Comparison of ENCODE assay signal across 1 cellular context in the genomic region with DNA sequence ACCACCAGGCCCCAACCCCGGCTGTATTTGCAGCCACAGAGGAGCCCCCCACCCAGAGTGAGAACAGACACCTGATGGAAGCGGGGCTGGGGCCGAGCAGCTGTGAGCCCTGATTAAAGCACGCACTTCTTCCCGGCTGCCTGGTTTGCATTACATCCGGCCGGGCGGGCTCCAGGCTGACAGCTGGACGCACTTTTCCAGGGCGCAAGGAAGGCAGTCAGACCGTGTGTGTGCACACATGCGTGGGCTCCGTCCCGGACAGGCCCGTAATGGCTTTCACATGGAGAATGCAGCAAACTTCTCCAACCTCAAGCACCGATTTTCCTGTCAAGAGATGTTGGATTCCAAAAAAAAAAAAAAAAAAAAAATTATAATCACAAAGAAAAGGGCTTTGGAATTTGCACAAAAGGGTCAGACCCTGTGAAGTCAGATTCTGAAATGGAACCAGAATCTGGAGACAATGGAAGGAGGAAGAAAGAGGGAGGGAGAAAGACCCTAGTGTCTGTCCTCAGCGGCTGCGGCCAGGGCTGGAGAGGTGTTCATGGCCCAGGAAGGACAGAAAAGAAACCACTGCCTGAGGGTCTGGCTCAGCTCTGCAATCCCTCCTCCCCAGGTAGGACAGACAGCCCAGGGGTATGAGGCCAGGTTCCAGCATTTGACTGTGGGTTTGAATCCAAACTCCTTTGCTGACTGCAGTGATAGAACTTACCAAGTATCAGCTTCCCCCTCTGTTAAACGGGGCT.
TF ChIP-seq lines count a peak whose summit lies in the region.

No MANE protein-coding gene starts in this region.

TF ChIP-seq in SK-N-SH, 30 proteins besides CTCF, POLR2A, EP300 and RAD21 (continued from another document):
- TF ChIP-seq PBX3 (IDR thresholded peaks at IDR 0.05) (0 out of 2 replicates have a peak, but pooled peaks have one; percentile 10), SIN3A (IDR thresholded peaks at IDR 0.05; ENCODE audit: borderline replicate concordance, low read depth, low read length) (no peak; the same call in 1 of the 2 replicates), TCF12 (IDR thresholded peaks at IDR 0.05) (peak; percentile 66), FOXJ3 (CRISPR knock-in tag; IDR thresholded peaks at IDR 0.05) (no peak)
